Comparison of ENCODE assay signal across 2 cellular contexts in genomic region chr21:42862774-42863503, GRCh38.
TF ChIP-seq lines count a peak whose summit lies in the region.

No MANE protein-coding gene starts in this region.

TF ChIP-seq in SK-N-SH, 30 proteins besides CTCF, POLR2A, EP300 and RAD21 (continued from another document):
- TF ChIP-seq USF1 (IDR thresholded peaks at IDR 0.05; ENCODE audit: borderline replicate concordance, low read depth) (no peak), SIN3A (IDR thresholded peaks at IDR 0.05; ENCODE audit: borderline replicate concordance, low read depth, low read length) (no peak), NRF1 (IDR thresholded peaks at IDR 0.05; ENCODE audit: low read depth, low read length) (no peak), POLR2AphosphoS5 (IDR thresholded peaks at IDR 0.05; ENCODE audit: low read depth, low read length) (no peak), TAF1 (IDR thresholded peaks at IDR 0.05; ENCODE audit: borderline replicate concordance, low read depth, low read length) (no peak), RCOR1 (IDR thresholded peaks at IDR 0.05; ENCODE audit: low read length) (no peak), RXRA (IDR thresholded peaks at IDR 0.05; ENCODE audit: borderline replicate concordance, low read depth) (no peak), FOSL2 (IDR thresholded peaks at IDR 0.05; ENCODE audit: borderline replicate concordance, low read depth) (no peak), MXI1 (IDR thresholded peaks at IDR 0.05; ENCODE audit: low read depth, low read length) (no peak), REST (IDR thresholded peaks at IDR 0.05; ENCODE audit: low read depth, low read length) (no peak), MAX (IDR thresholded peaks at IDR 0.05; ENCODE audit: low read depth) (no peak), JUND (IDR thresholded peaks at IDR 0.05) (no peak), IRF3 (IDR thresholded peaks at IDR 0.05; ENCODE audit: low read depth, low read length) (no peak), YY1 (IDR thresholded peaks at IDR 0.05; ENCODE audit: low read depth) (no peak)

TF ChIP-seq in SK-N-SH treated with all-trans-retinoic acid at 6 μM for 48 hours, 23 proteins besides CTCF, POLR2A, EP300 and RAD21 (continued from another document):
- TF ChIP-seq POU6F1 (CRISPR knock-in tag; IDR thresholded peaks at IDR 0.05; ENCODE audit: borderline replicate concordance, low read depth) (no peak), ZNF565 (CRISPR knock-in tag; conservative IDR thresholded peaks at IDR 0.05; ENCODE audit: low read depth) (no peak), PATZ1 (CRISPR knock-in tag; IDR thresholded peaks at IDR 0.05; ENCODE audit: borderline replicate concordance) (no peak), ZNF70 (CRISPR knock-in tag; IDR thresholded peaks at IDR 0.05) (no peak), ZFP3 (CRISPR knock-in tag; IDR thresholded peaks at IDR 0.05) (no peak), PPARA (CRISPR knock-in tag; IDR thresholded peaks at IDR 0.05; ENCODE audit: borderline replicate concordance) (no peak), CSDC2 (CRISPR knock-in tag; IDR thresholded peaks at IDR 0.05) (no peak), ESRRG (CRISPR knock-in tag; IDR thresholded peaks at IDR 0.05) (no peak), TSHZ2 (CRISPR knock-in tag; IDR thresholded peaks at IDR 0.05) (no peak), ZC3H10 (CRISPR knock-in tag; IDR thresholded peaks at IDR 0.05) (no peak)
